ENCODE assay signal across 19 cellular contexts in the genomic region with DNA sequence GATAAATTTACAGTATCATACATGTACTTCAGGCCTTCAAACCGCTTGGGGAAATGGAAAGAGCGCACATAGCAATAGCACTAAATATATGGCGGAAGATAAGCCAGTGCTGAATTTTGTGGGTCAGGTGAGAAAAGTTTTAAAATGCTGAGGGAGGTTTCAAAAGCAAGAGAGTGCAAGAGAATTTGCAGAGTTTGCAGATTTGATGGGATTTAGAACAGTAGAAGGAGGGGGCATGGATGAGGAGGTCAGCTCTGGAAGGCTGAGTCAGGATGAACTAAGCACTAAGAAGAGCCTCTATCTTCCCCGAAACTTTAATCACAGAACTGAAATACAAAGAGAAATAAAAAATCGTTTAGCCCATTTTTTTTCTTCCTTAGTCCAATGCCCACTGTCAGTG.
DNase-seq lines count a peak whose midpoint lies in the region; ATAC-seq, FAIRE-seq and TF ChIP-seq lines count a peak whose summit lies in the region.
"Had no signal": no experiment of that assay in that cellular context is flagged by ENCODE, and none has a peak within 500 bp of the region (broad histone marks: within the 10 kb centered on the region; RNA-seq: fewer than 3 reads in every experiment).

No MANE protein-coding gene starts in this region.

- CTCF ChIA-PET in IMR-90 (lab: Yijun Ruan, JAX) (no interaction called here), GM12878 (lab: Yijun Ruan, JAX) (interaction anchor here (1.2 to 1.7 kb wide), 4 partner anchors 9 to 203 kb away, joined by 3 to 7 read pairs (median 4); no protein-coding TSS in a partner anchor)

- BruUV-seq in IMR-90 (replicated peaks; lab: Mats Ljungman, UMichigan) (no TSS peak), GM12878 (replicated peaks; lab: Mats Ljungman, UMichigan) (no TSS peak)

- H4K91ac ChIP-seq in IMR-90 (ENCODE audit: insufficient read depth, low read depth, low read length) = no peak overlapping the region

- no peak overlapping the region for H3K18ac ChIP-seq in IMR-90 (ENCODE audit: low read depth, low read length)

- no peak overlapping the region for H2BK120ac ChIP-seq in IMR-90 (ENCODE audit: low read depth, low read length)

- H3K9me3 ChIP-seq in IMR-90 (ENCODE audit: control insufficient read depth, insufficient read depth, low read length) (no peaks in the 10 kb centered on the region), GM12878 (replicated peaks; ENCODE audit: control insufficient read depth, insufficient read depth, low read length) (no peaks in the 10 kb centered on the region; the same call in 2 of the 3 replicates), iPS-20b (ENCODE audit: insufficient read depth, low read depth, low read length) (no peaks in the 10 kb centered on the region), MM.1S (replicated peaks; ENCODE audit: insufficient read depth, low read length) (no peaks in the 10 kb centered on the region)
- H3K9me3 ChIP-seq: BLaER1, Caco-2 had no signal

- FAIRE-seq in GM12878 (lab: Jason Lieb, UNC) (no peak), frontal cortex (lab: Jason Lieb, UNC) (no peak)
- FAIRE-seq: G401.6, GM18507 had no signal

- peaks cover 6% of the 10 kb centered on the region; the same call in 2 of the 3 replicates for H3K36me3 Mint-ChIP-seq in GM23338 (ENCODE audit: low read depth)
- H3K36me3 Mint-ChIP-seq: CD4-positive, CD25-positive, alpha-beta regulatory T cell; CD8-positive, alpha-beta T cell had no signal

- H4K8ac ChIP-seq in IMR-90 (ENCODE audit: low read depth in 2 of 2, low read length in 2 of 2) = no peak overlapping the region

- RAD21 ChIA-PET in GM12878 (lab: Charles Lee; ENCODE audit: unreplicated experiment) = interaction anchor here (1.1 to 1.7 kb wide), 2 partner anchors 11 to 36 kb away, joined by 3 to 7 read pairs; no protein-coding TSS in a partner anchor

- no peak overlapping the region for H4K5ac ChIP-seq in IMR-90 (ENCODE audit: low read depth, low read length)

- H3K4me3 ChIP-seq in GM23338 (peak overlapping the region; percentile 4), IMR-90 (ENCODE audit: insufficient read depth, low read depth, low read length) (no peak overlapping the region), GM12878 (no peak overlapping the region), iPS-20b (ENCODE audit: low read length) (peak overlapping the region; percentile 30; the same call in 1 of the 2 replicates), MM.1S (ENCODE audit: low read length) (no peak overlapping the region)
- H3K4me3 ChIP-seq: BLaER1 had no signal

- H3K14ac ChIP-seq in IMR-90 (replicated peaks; ENCODE audit: low read depth, low read length) = no peak overlapping the region

- POLR2A ChIA-PET in IMR-90 (lab: Charles Lee; ENCODE audit: unreplicated experiment) (no interaction called here), GM12878 (lab: Charles Lee) (interaction anchor here (0.9 to 1.1 kb wide), 3 partner anchors 10 to 19 kb away, joined by 3 to 4 read pairs (median 3); no protein-coding TSS in a partner anchor)

- no peak overlapping the region for H2BK20ac ChIP-seq in IMR-90 (ENCODE audit: low read depth, low read length)

- no peaks in the 10 kb centered on the region for H4K20me1 ChIP-seq in GM23338 (replicated peaks; ENCODE audit: insufficient read depth)
- no peaks in the 10 kb centered on the region for H4K20me1 ChIP-seq in IMR-90 (ENCODE audit: insufficient read depth, low read length)
- H4K20me1 ChIP-seq in GM12878 (ENCODE audit: control insufficient read depth, insufficient read depth) = no peaks in the 10 kb centered on the region
- H4K20me1 ChIP-seq in MM.1S (ENCODE audit: insufficient read depth, low read length) = no peaks in the 10 kb centered on the region
- H4K20me1 ChIP-seq: BLaER1 had no signal

- H3K4me2 ChIP-seq in GM23338 (peak overlapping the region; percentile 40), IMR-90 (ENCODE audit: low read depth, low read length) (no peak overlapping the region), GM12878 (ENCODE audit: control insufficient read depth, insufficient read depth) (no peak overlapping the region), MM.1S (ENCODE audit: low read depth, low read length) (no peak overlapping the region)
- H3K4me2 ChIP-seq: BLaER1 had no signal

- TF ChIP-seq EP300 in GM12878 (IDR thresholded peaks at IDR 0.05; ENCODE audit: borderline replicate concordance in 1 of 2, control insufficient read depth in 1 of 2, low read depth in 2 of 2, low read length in 2 of 2) = no peak

- H3K79me2 ChIP-seq in GM23338 (replicated peaks; ENCODE audit: insufficient read depth) = no peaks in the 10 kb centered on the region; the same call in 1 of the 2 replicates
- no peaks in the 10 kb centered on the region for H3K79me2 ChIP-seq in GM12878 (ENCODE audit: control insufficient read depth, insufficient read depth, low read length)
- no peaks in the 10 kb centered on the region for H3K79me2 ChIP-seq in MM.1S (ENCODE audit: low read length)

- WGBS in IMR-90 (ENCODE audit: extremely low coverage in 2 of 2, insufficient read length in 1 of 2), 2 experiments = no CpG with 5 or more reads among the region's 5 CpGs
- 48% methylated on average over 5 of the region's 5 CpGs for WGBS in GM12878 (ENCODE audit: insufficient coverage, insufficient replicate concordance, low lambda C conversion rate, missing lambda C conversion rate)

- H3K9me2 ChIP-seq in GM23338 (ENCODE audit: insufficient read depth) (no peaks in the 10 kb centered on the region), MM.1S (replicated peaks; ENCODE audit: insufficient read depth, low read length) (no peaks in the 10 kb centered on the region)

- no peak overlapping the region for H2AK9ac ChIP-seq in IMR-90 (replicated peaks; ENCODE audit: low read depth, low read length, poor library complexity)

- H3K4ac ChIP-seq in IMR-90 (ENCODE audit: low read depth, low read length) = no peak overlapping the region

- H3K9ac ChIP-seq in IMR-90 (ENCODE audit: low read depth, low read length) (no peak overlapping the region), GM12878 (ENCODE audit: control insufficient read depth, insufficient read depth, low read length) (no peak overlapping the region), iPS-20b (ENCODE audit: low read depth, low read length) (no peak overlapping the region), MM.1S (ENCODE audit: low read length) (no peak overlapping the region)
- H3K9ac ChIP-seq: BLaER1 had no signal

- dilution Hi-C loops in IMR-90 (cut with HindIII; ENCODE audit: low sequenced_read_pairs, unreplicated experiment) = no loop called here

- no peak for TF ChIP-seq RAD21 in IMR-90 (IDR thresholded peaks at IDR 0.05; ENCODE audit: low read length)
- no peak for TF ChIP-seq RAD21 in GM12878 (IDR thresholded peaks at IDR 0.05; ENCODE audit: insufficient read depth, low read depth, low read length)

- no peak overlapping the region for H3K27ac Mint-ChIP-seq in GM23338
- H3K27ac Mint-ChIP-seq: B cell; CD4-positive, CD25-positive, alpha-beta regulatory T cell; CD8-positive, alpha-beta T cell had no signal

- TF ChIP-seq CTCF in GM23338 (conservative IDR thresholded peaks at IDR 0.05; ENCODE audit: low read depth in 2 of 2) (no peak), IMR-90 (conservative IDR thresholded peaks at IDR 0.05; ENCODE audit: low read depth, low read length) (no peak), GM12878 (IDR thresholded peaks at IDR 0.05 in 2 of 3, conservative IDR thresholded peaks at IDR 0.05 in 1 of 3; ENCODE audit: control insufficient read depth in 2 of 3, extremely low read depth in 1 of 3, insufficient read depth in 1 of 3, low read depth in 3 of 3, low read length in 3 of 3) (no peak), MM.1S (IDR thresholded peaks at IDR 0.05; ENCODE audit: low read length) (no peak)

- H2AK5ac ChIP-seq in IMR-90 (ENCODE audit: low read depth, low read length) = no peak overlapping the region

- in situ Hi-C loops in IMR-90 (cut with MboI; ENCODE audit: low sequenced_read_pairs) (no loop called here), GM12878 (cut with MboI) (no loop called here)

- H2BK15ac ChIP-seq in IMR-90 (ENCODE audit: low read depth, low read length) = no peak overlapping the region

- DNase-seq in GM23338 (ENCODE audit: low spot score) (no peak), IMR-90 (no peak), GM12878 (ENCODE audit: low read depth, low spot score) (no peak), MM.1S (no peak), frontal cortex (ENCODE audit: low spot score in 2 of 2) (no peak)
- DNase-seq: Caco-2; CD4-positive, CD25-positive, alpha-beta regulatory T cell; CD8-positive, alpha-beta T cell; DMS153; DND-41; HCEC 1CT had no signal

- H3K23ac ChIP-seq in IMR-90 (ENCODE audit: low read depth, low read length) = no peak overlapping the region

- H3K9me3 Mint-ChIP-seq in GM23338 = peaks cover 2% of the 10 kb centered on the region; the same call in 2 of the 3 replicates

- H3K27me3 Mint-ChIP-seq in GM23338 (ENCODE audit: insufficient read depth, low read depth, poor library complexity) = no peaks in the 10 kb centered on the region
- H3K27me3 Mint-ChIP-seq: B cell; CD4-positive, CD25-positive, alpha-beta regulatory T cell had no signal

- H2BK5ac ChIP-seq in IMR-90 (ENCODE audit: low read depth, low read length, poor library complexity, severe bottlenecking) = no peak overlapping the region

- H3K79me1 ChIP-seq in IMR-90 (ENCODE audit: low read depth in 1 of 2, low read length in 2 of 2) = no peaks in the 10 kb centered on the region

- SMC1A ChIA-PET in GM12878 (lab: Charles Lee; ENCODE audit: uncharacterized antibody, unreplicated experiment) = interaction anchor here (0.8 to 4.9 kb wide), 14 partner anchors 9 to 123 kb away, joined by 3 to 23 read pairs (median 4); no protein-coding TSS in a partner anchor

- H3K4me3 Mint-ChIP-seq in GM23338 = no peak overlapping the region
- H3K4me3 Mint-ChIP-seq: B cell; CD4-positive, CD25-positive, alpha-beta regulatory T cell; CD8-positive, alpha-beta T cell had no signal

- no peak overlapping the region for H3K27ac ChIP-seq in GM23338 (ENCODE audit: low read depth)
- H3K27ac ChIP-seq in IMR-90 (ENCODE audit: insufficient read depth, low read length) = no peak overlapping the region
- no peak overlapping the region for H3K27ac ChIP-seq in GM12878 (ENCODE audit: control insufficient read depth, insufficient read depth)
- no peak overlapping the region for H3K27ac ChIP-seq in iPS-20b (ENCODE audit: low read length)
- no peak overlapping the region for H3K27ac ChIP-seq in MM.1S (ENCODE audit: low read length)
- H3K27ac ChIP-seq: BLaER1, C4-2B had no signal

- peaks cover 37% of the 10 kb centered on the region for H3K4me1 ChIP-seq in GM23338 (ENCODE audit: insufficient read depth)
- no peaks in the 10 kb centered on the region for H3K4me1 ChIP-seq in IMR-90 (ENCODE audit: control insufficient read depth, insufficient read depth, low read length)
- no peaks in the 10 kb centered on the region for H3K4me1 ChIP-seq in GM12878 (ENCODE audit: control insufficient read depth, insufficient read depth, low read length)
- peaks cover 36% of the 10 kb centered on the region for H3K4me1 ChIP-seq in iPS-20b (ENCODE audit: insufficient read depth, low read length)
- H3K4me1 ChIP-seq in MM.1S (ENCODE audit: low read length) = no peaks in the 10 kb centered on the region
- H3K4me1 ChIP-seq: BLaER1, Caco-2 had no signal

- no peak for TF ChIP-seq POLR2A in IMR-90 (IDR thresholded peaks at IDR 0.05; ENCODE audit: low read depth, low read length)
- TF ChIP-seq POLR2A in GM12878 (IDR thresholded peaks at IDR 0.05; ENCODE audit: low read depth, low read length) = no peak
- TF ChIP-seq POLR2A in GM18505 (IDR thresholded peaks at IDR 0.05; ENCODE audit: borderline replicate concordance, extremely low read depth, insufficient read depth, insufficient read length) = no peak

- no peak overlapping the region for H2AFZ ChIP-seq in GM23338
- no peak overlapping the region for H2AFZ ChIP-seq in IMR-90 (replicated peaks; ENCODE audit: low read length, poor library complexity)
- H2AFZ ChIP-seq in GM12878 (ENCODE audit: control insufficient read depth, low read depth, low read length) = no peak overlapping the region
- no peak overlapping the region for H2AFZ ChIP-seq in MM.1S (ENCODE audit: low read length)

- intact Hi-C loops in IMR-90 (cut with micrococcal nuclease) (no loop called here), GM12878 (cut with micrococcal nuclease; ENCODE audit: unreplicated experiment) (no loop called here)

- H3F3A ChIP-seq in GM23338 (replicated peaks; ENCODE audit: low read depth) = no peaks in the 10 kb centered on the region
- no peaks in the 10 kb centered on the region for H3F3A ChIP-seq in MM.1S (ENCODE audit: insufficient read depth, low read length)

- peak; percentile 23; the same call in 1 of the 3 replicates for ATAC-seq in GM23338
- ATAC-seq in IMR-90 (ENCODE audit: low read depth) = no peak
- no peak for ATAC-seq in GM12878
- ATAC-seq in GM18505 (IDR thresholded peaks at IDR 0.05; ENCODE audit: unreplicated experiment) = no peak
- ATAC-seq in GM21737 (IDR thresholded peaks at IDR 0.05; ENCODE audit: unreplicated experiment) = no peak
- ATAC-seq: CD8-positive, alpha-beta T cell had no signal

- no peaks in the 10 kb centered on the region for H3K36me3 ChIP-seq in GM23338 (ENCODE audit: insufficient read depth)
- no peaks in the 10 kb centered on the region for H3K36me3 ChIP-seq in IMR-90 (ENCODE audit: control insufficient read depth, insufficient read depth, low read length)
- H3K36me3 ChIP-seq in GM12878 (ENCODE audit: control insufficient read depth in 2 of 2, insufficient read depth in 2 of 2, low read length in 1 of 2) = no peaks in the 10 kb centered on the region; a peak in 1 of 4 replicates
- H3K36me3 ChIP-seq in iPS-20b (ENCODE audit: insufficient read depth, low read depth, low read length) = no peaks in the 10 kb centered on the region
- H3K36me3 ChIP-seq in MM.1S (replicated peaks; ENCODE audit: insufficient read depth, low read length) = no peaks in the 10 kb centered on the region
- H3K36me3 ChIP-seq: BLaER1 had no signal

- no peak overlapping the region for H3K56ac ChIP-seq in IMR-90 (ENCODE audit: extremely low read depth, insufficient read depth, low read length)

- H3K27me3 ChIP-seq in GM23338 (ENCODE audit: insufficient read depth) (no peaks in the 10 kb centered on the region), IMR-90 (ENCODE audit: control insufficient read depth, insufficient read depth, low read length) (no peaks in the 10 kb centered on the region), GM12878 (replicated peaks in 1 of 2; ENCODE audit: control insufficient read depth in 2 of 2, insufficient read depth in 2 of 2, low read length in 1 of 2) (no peaks in the 10 kb centered on the region), iPS-20b (ENCODE audit: insufficient read depth, low read length) (no peaks in the 10 kb centered on the region), MM.1S (replicated peaks; ENCODE audit: insufficient read depth, low read length) (no peaks in the 10 kb centered on the region)
- H3K27me3 ChIP-seq: BLaER1 had no signal

- peaks cover 50% of the 10 kb centered on the region for H3K4me1 Mint-ChIP-seq in GM23338
- H3K4me1 Mint-ChIP-seq: B cell; CD4-positive, CD25-positive, alpha-beta regulatory T cell had no signal

- no peaks in the 10 kb centered on the region for H3K9me1 ChIP-seq in IMR-90 (ENCODE audit: insufficient read depth, low read length)

Comparison
In these comparisons a context has a peak if more than half of its experiments do, and no peak if none do; other contexts are left out.
1. H3K4me3 ChIP-seq: peak in GM23338 (single experiment) and iPS-20b (single experiment); none in IMR-90 (single experiment), GM12878 (single experiment) and MM.1S (single experiment).